ENCODE assay signal across 24 cellular contexts in the genomic region with DNA sequence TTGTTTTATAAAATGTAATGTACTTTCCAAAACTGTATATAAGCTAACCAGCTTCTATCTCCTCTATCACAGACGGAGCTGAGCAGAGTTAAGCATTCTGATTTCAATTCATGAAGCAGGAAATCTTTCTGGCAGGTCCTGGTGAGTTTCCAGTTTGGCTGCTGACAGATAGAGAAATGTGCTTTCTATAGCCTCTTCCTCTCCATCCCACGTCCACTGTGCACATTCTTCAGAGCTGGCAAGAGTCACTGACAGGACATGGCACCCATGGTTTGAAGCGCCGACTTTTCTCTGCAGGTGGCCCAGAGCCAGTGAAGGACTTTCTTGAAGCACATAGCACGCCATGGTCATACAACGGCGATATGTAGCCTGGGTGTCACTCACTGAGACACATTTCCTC.
"Had no signal": no experiment of that assay in that cellular context is flagged by ENCODE, and none has a peak within 500 bp of the region (broad histone marks: within the 10 kb centered on the region; RNA-seq: fewer than 3 reads in every experiment).

No MANE protein-coding gene starts in this region.

- DNase-seq: activated CD4-positive, alpha-beta memory T cell treated with anti-CD3 and anti-CD28 coated beads, Interleukin-2, amount 10 ng/mL, durations not matched to agents 7 days and 5 days; activated CD4-positive, alpha-beta T cell treated with anti-CD3 and anti-CD28 coated beads for 1 hour; activated CD4-positive, alpha-beta T cell treated with anti-CD3 and anti-CD28 coated beads for 4 hours; activated CD4-positive, alpha-beta T cell treated with anti-CD3 and anti-CD28 coated beads, Interleukin-2, amount 10 ng/mL, durations not matched to agents 7 days and 5 days; activated CD4-positive, alpha-beta T cell treated with anti-CD3 and anti-CD28 coated beads, Interleukin-2, amount 50 U/mL, for 4 hours; activated CD4-positive, CD25-positive, alpha-beta regulatory T cell; activated CD8-positive, alpha-beta memory T cell treated with anti-CD3 and anti-CD28 coated beads, Interleukin-2, amount 50 U/mL, for 48 hours; activated gamma-delta T cell; activated naive CD4-positive, alpha-beta T cell; activated naive CD4-positive, alpha-beta T cell treated with anti-CD3 and anti-CD28 coated beads, Interleukin-2, amount 10 ng/mL, durations not matched to agents 7 days and 5 days; activated naive CD8-positive, alpha-beta T cell treated with anti-CD3 and anti-CD28 coated beads, Interleukin-2, amount 10 ng/mL, durations not matched to agents 7 days and 5 days; activated T-cell treated with anti-CD3 and anti-CD28 coated beads for 4 hours; activated T-cell treated with anti-CD3 and anti-CD28 coated beads, Interleukin-2, amount 50 U/mL, for 24 hours; activated T-cell treated with anti-CD3 and anti-CD28 coated beads, Interleukin-2, amount 50 U/mL, for 72 hours; central memory CD4-positive, alpha-beta T cell; cortex of kidney; dermis blood vessel endothelial cell; effector CD4-positive, alpha-beta T cell; effector memory CD8-positive, alpha-beta T cell; erythroblast; foreskin melanocyte; T-helper 2 cell had no signal

- ATAC-seq: activated naive CD4-positive, alpha-beta T cell treated with anti-CD3 and anti-CD28 coated beads, Interleukin-2, amount 50 U/mL, for 72 hours; activated T-cell treated with anti-CD3 and anti-CD28 coated beads, Interleukin-2, amount 50 U/mL, for 72 hours; effector memory CD8-positive, alpha-beta T cell; gastroesophageal sphincter had no signal
